In genomic region chr12:79935021-79935623, GRCh38 we compare ENCODE assay signal across 8 cellular contexts. TPM values are rescaled to one million over a fixed set of nuclear protein-coding genes. Genes with fewer than 3 reads are reported as not detected.
DNase-seq lines count a peak whose midpoint lies in the region; ATAC-seq and TF ChIP-seq lines count a peak whose summit lies in the region.

Gene PPP1R12A, minus strand, starts transcription at chr12:79935097. Its CDS starts 166 bp downstream, at chr12:79934931.

- BruUV-seq in PC-9 (replicated peaks; lab: Mats Ljungman, UMichigan), result no TSS peak

- TF ChIP-seq POLR2A in erythroblast (IDR thresholded peaks at IDR 0.05; ENCODE audit: low read length), result peak; percentile 99

- peaks cover 25% of the 10 kb centered on the region for H3K36me3 Mint-ChIP-seq in activated T-cell treated with anti-CD3 and anti-CD28 coated beads, Interleukin-2, amount 50 U/mL, for 24 hours (ENCODE audit: low read depth)

- intact Hi-C loops in PC-9 (cut with micrococcal nuclease; ENCODE audit: unreplicated experiment), result loop anchor here (1.0 to 5.0 kb wide), 3 partner anchors 251 to 511 kb away; no protein-coding TSS in a partner anchor

- peaks cover 7% of the 10 kb centered on the region for H4K20me1 ChIP-seq in PC-9 (ENCODE audit: insufficient read depth)

- DNase-seq in DMS153 treated with DMSO at 0.1 percent for 48 hours (lab: John Stamatoyannopoulos, UW; ENCODE audit: unreplicated experiment) (peak; percentile 97), PC-9 (peak; percentile 88 to 97), erythroblast (lab: John Stamatoyannopoulos, UW) (peak; percentile 97 to 98)
- DNase-seq in Jurkat, Clone E6-1 (ENCODE audit: low read depth, low spot score), result peak; percentile 92
- DNase-seq in activated T-cell treated with anti-CD3 and anti-CD28 coated beads, Interleukin-2, amount 50 U/mL, for 24 hours, result peak; percentile 95
- DNase-seq in stimulated activated CD8-positive, alpha-beta memory T cell treated with anti-CD3 and anti-CD28 coated beads, Interleukin-7, amount 100 ng/mL, for 1 hour (ENCODE audit: low read depth in 2 of 2), result peak; percentile 87 to 91

- peak; percentile 83 for ATAC-seq in GM21619 (IDR thresholded peaks at IDR 0.05; ENCODE audit: unreplicated experiment)

- POLR2A ChIA-PET in PC-9 (lab: Charles Lee; ENCODE audit: unreplicated experiment), result interaction anchor here (0.7 kb wide), 2 partner anchors 135 to 240 kb away, joined by 3 read pairs; no protein-coding TSS in a partner anchor

- H3K4me2 ChIP-seq in PC-9, result peak within 1 kb of the TSS; percentile 97

- H3K27me3 ChIP-seq in PC-9 (ENCODE audit: insufficient read depth, low read depth) (no peaks in the 10 kb centered on the region), mucosa of stomach (ENCODE audit: control insufficient read depth, insufficient read depth, low read length) (no peaks in the 10 kb centered on the region)

- H3K4me1 ChIP-seq in PC-9 (replicated peaks; ENCODE audit: insufficient read depth), result peaks cover 29% of the 10 kb centered on the region
- no peaks in the 10 kb centered on the region for H3K4me1 ChIP-seq in mucosa of stomach (ENCODE audit: control insufficient read depth, insufficient read depth, low read length)

- H3K27ac Mint-ChIP-seq in activated T-cell treated with anti-CD3 and anti-CD28 coated beads, Interleukin-2, amount 50 U/mL, for 24 hours, result peak within 1 kb of the TSS; percentile 99

- peaks cover 61% of the 10 kb centered on the region for H3K79me2 ChIP-seq in PC-9 (ENCODE audit: low read depth)

- H3K9me2 ChIP-seq in PC-9 (ENCODE audit: insufficient read depth), result no peaks in the 10 kb centered on the region

- peak within 1 kb of the TSS; percentile 90 for H2AFZ ChIP-seq in PC-9

- TF ChIP-seq CTCF in PC-9 (conservative IDR thresholded peaks at IDR 0.05), result no peak

- peaks cover 36% of the 10 kb centered on the region for H3K4me1 Mint-ChIP-seq in activated T-cell treated with anti-CD3 and anti-CD28 coated beads, Interleukin-2, amount 50 U/mL, for 24 hours (ENCODE audit: low read depth)

- H3K27me3 Mint-ChIP-seq in activated T-cell treated with anti-CD3 and anti-CD28 coated beads, Interleukin-2, amount 50 U/mL, for 24 hours, result no peaks in the 10 kb centered on the region

- H3K9me3 Mint-ChIP-seq in activated T-cell treated with anti-CD3 and anti-CD28 coated beads, Interleukin-2, amount 50 U/mL, for 24 hours, result no peaks in the 10 kb centered on the region

- no peaks in the 10 kb centered on the region for H3F3A ChIP-seq in PC-9 (ENCODE audit: insufficient read depth, low read depth)

- peak within 1 kb of the TSS; percentile 71 for H3K27ac ChIP-seq in PC-9

- H3K4me3 ChIP-seq in Jurkat, Clone E6-1 (ENCODE audit: low read length), result peak within 1 kb of the TSS; percentile 91
- peak within 1 kb of the TSS; percentile 70 for H3K4me3 ChIP-seq in PC-9
- H3K4me3 ChIP-seq in mucosa of stomach (ENCODE audit: low read length), result peak within 1 kb of the TSS; percentile 99

- H3K36me3 ChIP-seq in PC-9 (ENCODE audit: low read depth) (no peaks in the 10 kb centered on the region), mucosa of stomach (ENCODE audit: control insufficient read depth, insufficient read depth, low read length) (no peaks in the 10 kb centered on the region)

- H3K9me3 ChIP-seq in PC-9 (ENCODE audit: insufficient read depth, low read depth) (no peaks in the 10 kb centered on the region), mucosa of stomach (ENCODE audit: control insufficient read depth, low read length) (no peaks in the 10 kb centered on the region)

- peak within 1 kb of the TSS; percentile 97 for H3K4me3 Mint-ChIP-seq in activated T-cell treated with anti-CD3 and anti-CD28 coated beads, Interleukin-2, amount 50 U/mL, for 24 hours

- CTCF ChIA-PET in PC-9 (lab: Charles Lee), result no interaction called here

- H3K9ac ChIP-seq in mucosa of stomach (ENCODE audit: low read length), result peak within 1 kb of the TSS; percentile 100

RNA-seq across cellular contexts. Expression of gene PPP1R12A, which starts in this region (rescaled TPM):
- polyA plus RNA-seq in Jurkat, Clone E6-1 (2012; ENCODE audit: insufficient read depth, insufficient read length), result 55.6 TPM
- 55.8 and 69.9 TPM in 2 replicates for total RNA-seq in PC-9 (2021)

Comparison
In these comparisons a context has a peak if more than half of its experiments do, and no peak if none do; other contexts are left out.
1. Peak in every context shown above with its lines: DNase-seq, ATAC-seq, H3K4me3 ChIP-seq and H3K27ac ChIP-seq.